Comparison of ENCODE assay signal across 8 cellular contexts in the genomic region with DNA sequence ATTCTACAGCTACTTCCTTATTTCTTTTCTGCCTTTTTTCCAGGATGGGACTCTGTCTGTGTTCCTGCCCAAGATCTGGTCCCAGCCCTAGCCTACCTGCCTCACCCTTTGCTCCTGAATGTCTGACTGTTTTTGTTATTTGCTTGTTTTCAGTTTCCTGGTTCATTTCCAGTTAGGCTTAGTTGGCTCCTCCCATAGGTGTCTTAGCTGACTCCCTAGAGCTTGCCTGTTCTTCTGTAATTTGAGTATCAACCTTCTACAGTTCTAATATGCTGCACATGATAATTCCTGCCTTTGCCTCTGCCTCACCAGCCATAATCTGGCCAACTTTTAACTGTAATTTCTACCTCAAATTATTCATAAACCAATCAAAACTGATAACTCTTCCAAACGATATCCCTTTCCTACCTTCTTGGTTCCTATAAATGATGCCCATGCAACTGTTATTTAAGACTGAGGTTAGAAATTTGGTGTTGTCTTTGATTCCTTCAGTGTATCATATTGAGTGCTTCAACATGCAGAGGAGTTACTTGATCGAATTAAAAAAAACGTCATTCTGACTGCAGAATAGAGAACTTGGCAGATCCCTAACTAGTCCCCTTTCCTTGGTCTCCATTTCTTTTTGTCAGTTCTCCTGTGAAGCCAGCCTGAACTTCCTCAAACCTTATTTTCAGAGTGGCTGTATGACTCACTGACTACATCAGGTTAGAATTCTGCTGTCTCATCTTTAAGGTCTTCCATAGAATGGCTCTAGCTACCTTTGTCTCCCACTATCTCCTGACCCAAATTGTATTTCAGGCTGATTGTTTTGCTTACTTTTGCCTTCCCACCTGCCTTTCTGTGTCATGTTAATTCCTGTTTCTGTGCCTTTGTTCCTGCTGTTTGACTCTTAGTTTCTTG. TPM values are rescaled to one million over a fixed set of nuclear protein-coding genes. Genes with fewer than 3 reads are reported as not detected.
DNase-seq lines count a peak whose midpoint lies in the region; ATAC-seq, FAIRE-seq and TF ChIP-seq lines count a peak whose summit lies in the region.

No MANE protein-coding gene starts in this region.

- ATAC-seq in HG02973 (IDR thresholded peaks at IDR 0.05; ENCODE audit: unreplicated experiment), result no peak
- ATAC-seq in HG03039 (IDR thresholded peaks at IDR 0.05; ENCODE audit: unreplicated experiment), result no peak

- H3K9me3 ChIP-seq in adrenal gland (replicated peaks in 1 of 3) (no peaks in the 10 kb centered on the region), kidney (ENCODE audit: control insufficient read depth in 1 of 2, low read length in 2 of 2) (no peaks in the 10 kb centered on the region)

- no peaks in the 10 kb centered on the region for H3K36me3 ChIP-seq in adrenal gland (replicated peaks in 1 of 2)
- H3K36me3 ChIP-seq in kidney (ENCODE audit: control insufficient read depth in 1 of 2, insufficient read depth in 2 of 2, low read length in 2 of 2), result no peaks in the 10 kb centered on the region

- H3K27ac ChIP-seq in adrenal gland (peak overlapping the region in 4 of 5 donors; percentile 23 to 57 (median 45)), kidney (ENCODE audit: low read depth in 2 of 2, low read length in 2 of 2) (peak overlapping the region; percentile 23 to 52)

- DNase-seq in NCI-H187 treated with DMSO at 0.1 percent for 48 hours (lab: John Stamatoyannopoulos, UW), result peak; percentile 5
- DNase-seq in NCI-H187 (lab: John Stamatoyannopoulos, UW), result no peak
- DNase-seq in NCI-H1436 (lab: John Stamatoyannopoulos, UW), result peak; percentile 34
- no peak for DNase-seq in adrenal gland
- peak; percentile 32 for DNase-seq in kidney
- no peak for DNase-seq in stimulated activated CD4-positive, alpha-beta T cell treated with anti-CD3 and anti-CD28 coated beads, Interleukin-4, amount 100 ng/mL, for 24 hours

- TF ChIP-seq POLR2A in adrenal gland (IDR thresholded peaks at IDR 0.05), result no peak

- TF ChIP-seq CTCF in adrenal gland (IDR thresholded peaks at IDR 0.05) (no peak), kidney (IDR thresholded peaks at IDR 0.05; ENCODE audit: borderline replicate concordance, extremely low read depth, insufficient read depth) (no peak)

- no peak for FAIRE-seq in kidney (lab: Jason Lieb, UNC)

- peaks cover 12 to 44% of the 10 kb centered on the region in 2 donors for H3K4me1 ChIP-seq in adrenal gland (replicated peaks in 1 of 2)
- H3K4me1 ChIP-seq in kidney (ENCODE audit: control insufficient read depth in 1 of 2, insufficient read depth in 1 of 2, low read depth in 1 of 2, low read length in 2 of 2), result peaks cover 5 to 10% of the 10 kb centered on the region in 2 donors

- H3K27me3 ChIP-seq in adrenal gland, result no peaks in the 10 kb centered on the region

- intact Hi-C loops in adrenal gland (cut with DNase I) (no loop called here), kidney (cut with DNase I) (no loop called here)

- WGBS in adrenal gland, 4 donors, result 59 to 69% (median 63%) methylated on average over 3 of the region's 3 CpGs

- H3K4me3 ChIP-seq in adrenal gland (no peak overlapping the region), kidney (ENCODE audit: low read length in 2 of 2) (no peak overlapping the region)

- H3K9ac ChIP-seq in kidney (ENCODE audit: low read length in 2 of 2), result no peak overlapping the region

RNA-seq across cellular contexts. Expression of a gene that starts 8.4 kb away (rescaled TPM):
- 100 to 1,000 TPM; 134 to 242 (median 164) TPM for total RNA-seq in adrenal gland
- 100 to 1,000 TPM in 1 of 3 donors, 10 to 100 TPM in 2; 26.7 to 188 (median 29.8) TPM for polyA plus RNA-seq in adrenal gland
- 117 TPM for total RNA-seq in kidney
- polyA plus RNA-seq in kidney (ENCODE audit: insufficient read depth, low read depth, low replicate concordance), result 29.8 TPM

Comparison
In these comparisons a context has a peak if more than half of its experiments do, and no peak if none do; other contexts are left out.
1. DNase-seq: peak in NCI-H187 treated with DMSO at 0.1 percent for 48 hours (single experiment), NCI-H1436 (single experiment) and kidney (single experiment); none in NCI-H187 (0 of 2), adrenal gland (0 of 7) and stimulated activated CD4-positive, alpha-beta T cell treated with anti-CD3 and anti-CD28 coated beads, Interleukin-4, amount 100 ng/mL, for 24 hours (single experiment).